Comparison of ENCODE assay signal across 8 cellular contexts in genomic region chr19:49590071-49590970, GRCh38. TPM values are rescaled to one million over a fixed set of nuclear protein-coding genes. Genes with fewer than 3 reads are reported as not detected.
DNase-seq lines count a peak whose midpoint lies in the region; ATAC-seq and TF ChIP-seq lines count a peak whose summit lies in the region.

No MANE protein-coding gene starts in this region.

- peak overlapping the region; percentile 75 for H2AFZ ChIP-seq in Loucy (ENCODE audit: low read length)
- H2AFZ ChIP-seq in neural cell (ENCODE audit: low read depth, low read length): peak overlapping the region; percentile 58

- peaks cover 38% of the 10 kb centered on the region for H3K79me2 ChIP-seq in Loucy (ENCODE audit: insufficient read depth, low read length)
- peaks cover 20% of the 10 kb centered on the region for H3K79me2 ChIP-seq in neural cell (replicated peaks; ENCODE audit: insufficient read depth, low read length)

- H4K20me1 ChIP-seq in Loucy (ENCODE audit: insufficient read depth, low read length, poor library complexity, severe bottlenecking) (peaks cover 34% of the 10 kb centered on the region), neural cell (ENCODE audit: insufficient read depth) (no peaks in the 10 kb centered on the region)

- no peaks in the 10 kb centered on the region for H3K9me3 ChIP-seq in Loucy (ENCODE audit: insufficient read depth, low read depth, low read length)
- H3K9me3 ChIP-seq in neural cell (ENCODE audit: low read length): no peaks in the 10 kb centered on the region

- H3K27ac Mint-ChIP-seq in stimulated activated naive CD8-positive, alpha-beta T cell treated with anti-CD3 and anti-CD28 coated beads, Interleukin-15, amount 100 ng/mL, for 72 hours: peak overlapping the region; percentile 83 to 85

- DNase-seq in Daoy (ENCODE audit: low read depth) (peak; percentile 99), SHP77 (lab: John Stamatoyannopoulos, UW) (peak; percentile 94 to 95), activated gamma-delta T cell (lab: John Stamatoyannopoulos, UW) (peak; percentile 81), fibroblast of villous mesenchyme (ENCODE audit: low read depth) (peak; percentile 95)
- peak; percentile 93 to 96 for DNase-seq in stimulated activated naive CD8-positive, alpha-beta T cell treated with anti-CD3 and anti-CD28 coated beads, Interleukin-15, amount 100 ng/mL, for 72 hours

- H3K36me3 ChIP-seq in Loucy (ENCODE audit: insufficient read depth, low read length): peaks cover 10% of the 10 kb centered on the region; the same call in 1 of the 2 replicates
- H3K36me3 ChIP-seq in neural cell (ENCODE audit: insufficient read depth, low read length): no peaks in the 10 kb centered on the region

- H3K9me2 ChIP-seq in Loucy (replicated peaks; ENCODE audit: low read depth, low read length): no peaks in the 10 kb centered on the region
- no peaks in the 10 kb centered on the region for H3K9me2 ChIP-seq in neural cell (ENCODE audit: insufficient read depth, low read length)

- peaks cover 49% of the 10 kb centered on the region for H3K4me1 Mint-ChIP-seq in stimulated activated naive CD8-positive, alpha-beta T cell treated with anti-CD3 and anti-CD28 coated beads, Interleukin-15, amount 100 ng/mL, for 72 hours

- H3K4me1 ChIP-seq in Loucy (ENCODE audit: insufficient read depth, low read length, poor library complexity, severe bottlenecking): peaks cover 20% of the 10 kb centered on the region

- H3K27ac ChIP-seq in neural cell (ENCODE audit: low read length): peak overlapping the region; percentile 97

- peaks cover 5% of the 10 kb centered on the region for H3K27me3 ChIP-seq in Loucy (ENCODE audit: insufficient read depth, low read length, poor library complexity, severe bottlenecking)
- no peaks in the 10 kb centered on the region for H3K27me3 ChIP-seq in neural cell (ENCODE audit: insufficient read depth, low read depth, low read length)

- TF ChIP-seq RAD21 in neural cell (conservative IDR thresholded peaks at IDR 0.05): peak; percentile 23

- H3K9me3 Mint-ChIP-seq in stimulated activated naive CD8-positive, alpha-beta T cell treated with anti-CD3 and anti-CD28 coated beads, Interleukin-15, amount 100 ng/mL, for 72 hours: no peaks in the 10 kb centered on the region

- H3K4me3 Mint-ChIP-seq in stimulated activated naive CD8-positive, alpha-beta T cell treated with anti-CD3 and anti-CD28 coated beads, Interleukin-15, amount 100 ng/mL, for 72 hours: peak overlapping the region; percentile 87 to 96

- H3K4me3 ChIP-seq in Loucy (ENCODE audit: low read length, poor library complexity, severe bottlenecking) (peak overlapping the region; percentile 91), fibroblast of villous mesenchyme (ENCODE audit: low read depth, low read length) (peak overlapping the region; percentile 87), neural cell (ENCODE audit: low read length) (peak overlapping the region; percentile 95)

- peak; percentile 25 for TF ChIP-seq EP300 in neural cell (conservative IDR thresholded peaks at IDR 0.05; ENCODE audit: poor library complexity, severe bottlenecking)

- peaks cover 14% of the 10 kb centered on the region; the same call in 1 of the 2 replicates for H3F3A ChIP-seq in Loucy (ENCODE audit: low read depth)
- H3F3A ChIP-seq in neural cell (ENCODE audit: insufficient read depth, low read length, poor library complexity, severe bottlenecking): no peaks in the 10 kb centered on the region

- H3K27me3 Mint-ChIP-seq in stimulated activated naive CD8-positive, alpha-beta T cell treated with anti-CD3 and anti-CD28 coated beads, Interleukin-15, amount 100 ng/mL, for 72 hours: no peaks in the 10 kb centered on the region

- peak; percentile 27; the same call in 1 of the 2 replicates for TF ChIP-seq CTCF in Loucy (conservative IDR thresholded peaks at IDR 0.05; ENCODE audit: low read length)
- no peak for TF ChIP-seq CTCF in fibroblast of villous mesenchyme (IDR thresholded peaks at IDR 0.05; ENCODE audit: insufficient read depth, low read depth, low read length)
- peak; percentile 47 for TF ChIP-seq CTCF in neural cell (IDR thresholded peaks at IDR 0.05; ENCODE audit: poor library complexity, severe bottlenecking)

- H3K4me2 ChIP-seq in Loucy (ENCODE audit: low read depth, low read length, poor library complexity, severe bottlenecking): peak overlapping the region; percentile 94
- H3K4me2 ChIP-seq in neural cell (ENCODE audit: low read length): peak overlapping the region; percentile 97

- ATAC-seq in GM21825 (IDR thresholded peaks at IDR 0.05; ENCODE audit: unreplicated experiment): peak; percentile 64
- peak; percentile 84 for ATAC-seq in stimulated activated naive CD8-positive, alpha-beta T cell treated with anti-CD3 and anti-CD28 coated beads, Interleukin-15, amount 100 ng/mL, for 72 hours

- H3K9ac ChIP-seq in Loucy (ENCODE audit: low read depth, low read length, poor library complexity, severe bottlenecking) (peak overlapping the region; percentile 99), neural cell (ENCODE audit: low read length) (peak overlapping the region; percentile 96)

TF ChIP-seq in neural cell, 6 proteins besides CTCF, POLR2A, EP300 and RAD21:
- TF ChIP-seq POLR2AphosphoS5 (IDR thresholded peaks at IDR 0.05): peak; percentile 79
- no peak for TF ChIP-seq REST (IDR thresholded peaks at IDR 0.05; ENCODE audit: borderline replicate concordance)
- TF ChIP-seq SMC3 (conservative IDR thresholded peaks at IDR 0.05; ENCODE audit: poor library complexity): peak; percentile 40
- peak; percentile 33 for TF ChIP-seq TAF1 (IDR thresholded peaks at IDR 0.05; ENCODE audit: low read depth)
- no peak for TF ChIP-seq EZH2 (IDR thresholded peaks at IDR 0.05; ENCODE audit: borderline replicate concordance, insufficient read depth, low read length, poor library complexity, severe bottlenecking)
- TF ChIP-seq MXI1 (conservative IDR thresholded peaks at IDR 0.05; ENCODE audit: poor library complexity, severe bottlenecking): peak; percentile 72

RNA-seq across cellular contexts. Expression of gene PRR12, which starts 0.7 kb away (rescaled TPM):
- total RNA-seq in Daoy (2014; rRNA removed; shearing (Covaris generic)): 1.7 and 2.5 TPM in 2 replicates
- 3.0 and 3.9 TPM in 2 replicates for total RNA-seq in fibroblast of villous mesenchyme
- 1.2 and 1.7 TPM in 2 replicates for polyA plus RNA-seq in neural cell
- 6.3 and 8.3 TPM in 2 replicates for polyA minus RNA-seq in neural cell

RNA-seq across cellular contexts. Expression of gene PRRG2, which starts 9.2 kb away (rescaled TPM):
- 0.30 and 5.8 TPM in 2 replicates for total RNA-seq in Daoy (2014; rRNA removed; shearing (Covaris generic))
- 0.32 and 0.43 TPM in 2 replicates for total RNA-seq in fibroblast of villous mesenchyme
- not detected in 2 replicates for polyA plus RNA-seq in neural cell
- 0.69 and 2.2 TPM in 2 replicates for polyA minus RNA-seq in neural cell

RNA-seq across cellular contexts. Expression of gene NOSIP, which starts 10.0 kb away (rescaled TPM):
- 182 and 246 TPM in 2 replicates for total RNA-seq in Daoy (2014; rRNA removed; shearing (Covaris generic))
- 76.9 and 101 TPM in 2 replicates for total RNA-seq in fibroblast of villous mesenchyme
- 129 and 153 TPM in 2 replicates for polyA plus RNA-seq in neural cell
- polyA minus RNA-seq in neural cell: 60.0 and 71.6 TPM in 2 replicates

RNA-seq across cellular contexts. Expression of gene RRAS, which starts 49.6 kb away (rescaled TPM):
- 11.0 and 12.7 TPM in 2 replicates for total RNA-seq in Daoy (2014; rRNA removed; shearing (Covaris generic))
- 43.2 and 44.5 TPM in 2 replicates for total RNA-seq in fibroblast of villous mesenchyme
- 1.2 TPM in 1 of 2 replicates, not detected in the other for polyA plus RNA-seq in neural cell
- polyA minus RNA-seq in neural cell: 0.73 TPM in 1 of 2 replicates, not detected in the other

RNA-seq across cellular contexts. Expression of gene SCAF1, which starts 51.7 kb away (rescaled TPM):
- 32.5 and 32.8 TPM in 2 replicates for total RNA-seq in Daoy (2014; rRNA removed; shearing (Covaris generic))
- total RNA-seq in fibroblast of villous mesenchyme: 17.4 and 18.1 TPM in 2 replicates
- polyA plus RNA-seq in neural cell: 11.9 and 12.8 TPM in 2 replicates
- polyA minus RNA-seq in neural cell: 24.8 and 30.4 TPM in 2 replicates

Comparison
In these comparisons a context has a peak if more than half of its experiments do, and no peak if none do; other contexts are left out.
1. Peak in every context shown above with its lines: DNase-seq, ATAC-seq, H3K4me3 ChIP-seq and H3K27ac ChIP-seq.